1 cellular context compared by ENCODE assay signal in genomic region chr17:43368740-43369506, GRCh38.
TF ChIP-seq lines count a peak whose summit lies in the region.

No MANE protein-coding gene starts in this region.

TF ChIP-seq in GM12878, 131 proteins besides CTCF, POLR2A, EP300 and RAD21 (continued from another document):
- TF ChIP-seq, protein P1, sequence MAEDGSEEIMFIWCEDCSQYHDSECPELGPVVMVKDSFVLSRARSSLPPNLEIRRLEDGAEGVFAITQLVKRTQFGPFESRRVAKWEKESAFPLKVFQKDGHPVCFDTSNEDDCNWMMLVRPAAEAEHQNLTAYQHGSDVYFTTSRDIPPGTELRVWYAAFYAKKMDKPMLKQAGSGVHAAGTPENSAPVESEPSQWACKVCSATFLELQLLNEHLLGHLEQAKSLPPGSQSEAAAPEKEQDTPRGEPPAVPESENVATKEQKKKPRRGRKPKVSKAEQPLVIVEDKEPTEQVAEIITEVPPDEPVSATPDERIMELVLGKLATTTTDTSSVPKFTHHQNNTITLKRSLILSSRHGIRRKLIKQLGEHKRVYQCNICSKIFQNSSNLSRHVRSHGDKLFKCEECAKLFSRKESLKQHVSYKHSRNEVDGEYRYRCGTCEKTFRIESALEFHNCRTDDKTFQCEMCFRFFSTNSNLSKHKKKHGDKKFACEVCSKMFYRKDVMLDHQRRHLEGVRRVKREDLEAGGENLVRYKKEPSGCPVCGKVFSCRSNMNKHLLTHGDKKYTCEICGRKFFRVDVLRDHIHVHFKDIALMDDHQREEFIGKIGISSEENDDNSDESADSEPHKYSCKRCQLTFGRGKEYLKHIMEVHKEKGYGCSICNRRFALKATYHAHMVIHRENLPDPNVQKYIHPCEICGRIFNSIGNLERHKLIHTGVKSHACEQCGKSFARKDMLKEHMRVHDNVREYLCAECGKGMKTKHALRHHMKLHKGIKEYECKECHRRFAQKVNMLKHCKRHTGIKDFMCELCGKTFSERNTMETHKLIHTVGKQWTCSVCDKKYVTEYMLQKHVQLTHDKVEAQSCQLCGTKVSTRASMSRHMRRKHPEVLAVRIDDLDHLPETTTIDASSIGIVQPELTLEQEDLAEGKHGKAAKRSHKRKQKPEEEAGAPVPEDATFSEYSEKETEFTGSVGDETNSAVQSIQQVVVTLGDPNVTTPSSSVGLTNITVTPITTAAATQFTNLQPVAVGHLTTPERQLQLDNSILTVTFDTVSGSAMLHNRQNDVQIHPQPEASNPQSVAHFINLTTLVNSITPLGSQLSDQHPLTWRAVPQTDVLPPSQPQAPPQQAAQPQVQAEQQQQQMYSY (CRISPR knock-in tag; IDR thresholded peaks at IDR 0.05), result no peak
- TF ChIP-seq ZBTB4 (CRISPR knock-in tag; IDR thresholded peaks at IDR 0.05), result peak; percentile 43; the same call in 1 of the 2 replicates
